Comparison of ENCODE assay signal across 18 cellular contexts in the genomic region with DNA sequence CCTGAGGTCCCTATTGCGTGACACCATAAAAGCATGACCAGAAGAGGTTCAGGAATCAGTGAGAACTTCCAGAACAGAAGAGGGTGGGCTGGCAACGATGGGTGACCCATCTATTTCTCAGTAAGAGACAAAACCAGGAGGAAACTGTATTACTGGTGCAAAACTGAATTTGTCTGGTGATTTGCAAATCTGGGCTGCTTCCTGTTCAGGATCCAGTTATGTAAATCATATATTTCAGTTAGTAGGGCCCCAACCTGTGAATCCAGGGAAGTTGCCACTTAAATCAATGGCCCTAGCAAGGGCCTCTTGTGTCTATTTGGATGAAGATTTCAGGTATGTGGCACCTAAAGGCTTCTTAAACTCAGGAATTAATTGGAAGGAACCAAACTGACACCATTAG. TPM values are rescaled to one million over a fixed set of nuclear protein-coding genes. Genes with fewer than 3 reads are reported as not detected.
DNase-seq lines count a peak whose midpoint lies in the region; ATAC-seq and TF ChIP-seq lines count a peak whose summit lies in the region.
"Had no signal": no experiment of that assay in that cellular context is flagged by ENCODE, and none has a peak within 500 bp of the region (broad histone marks: within the 10 kb centered on the region; RNA-seq: fewer than 3 reads in every experiment).

No MANE protein-coding gene starts in this region.

- no peaks in the 10 kb centered on the region for H3K9me2 ChIP-seq in OCI-LY7 (ENCODE audit: insufficient read depth, low read length)

- H3K4me1 ChIP-seq in right atrium auricular region (no peaks in the 10 kb centered on the region), OCI-LY7 (ENCODE audit: insufficient read depth, low read length, poor library complexity, severe bottlenecking) (peaks cover 52% of the 10 kb centered on the region), neuronal stem cell (ENCODE audit: control insufficient read depth in 2 of 2, insufficient read depth in 1 of 2, low read depth in 1 of 2, low read length in 2 of 2) (no peaks in the 10 kb centered on the region)
- H3K4me1 ChIP-seq in CD8-positive, alpha-beta memory T cell (ENCODE audit: insufficient read depth, low read length), result no peaks in the 10 kb centered on the region
- H3K4me1 ChIP-seq: BLaER1 had no signal

- H3K9me3 ChIP-seq in right atrium auricular region (no peaks in the 10 kb centered on the region), OCI-LY7 (ENCODE audit: low read length) (no peaks in the 10 kb centered on the region), neuronal stem cell (replicated peaks in 1 of 2; ENCODE audit: control insufficient read depth in 2 of 2, insufficient read depth in 1 of 2, low read depth in 1 of 2, low read length in 2 of 2) (no peaks in the 10 kb centered on the region)
- H3K9me3 ChIP-seq in CD8-positive, alpha-beta memory T cell (ENCODE audit: low read length), result no peaks in the 10 kb centered on the region
- H3K9me3 ChIP-seq: BLaER1 had no signal

- peak overlapping the region in 1 of 8 donors; percentile 39 for H3K27ac Mint-ChIP-seq in CD8-positive, alpha-beta memory T cell
- no peak overlapping the region for H3K27ac Mint-ChIP-seq in T-helper 2 cell treated with Interferon-gamma antibody and Interleukin-4, amounts not matched to agents 5 μg/mL and 100 μg/mL, for 36 hours

- H4K91ac ChIP-seq in neuronal stem cell (ENCODE audit: low read depth, low read length, poor library complexity), result no peak overlapping the region

- no peaks in the 10 kb centered on the region for H3K9me3 Mint-ChIP-seq in CD8-positive, alpha-beta memory T cell
- H3K9me3 Mint-ChIP-seq in T-helper 2 cell treated with Interferon-gamma antibody and Interleukin-4, amounts not matched to agents 5 μg/mL and 100 μg/mL, for 36 hours, result no peaks in the 10 kb centered on the region
- H3K9me3 Mint-ChIP-seq: CD4-positive, alpha-beta memory T cell had no signal

- H3K4me3 ChIP-seq in right atrium auricular region (no peak overlapping the region), OCI-LY7 (ENCODE audit: low read depth, low read length, poor library complexity, severe bottlenecking) (peak overlapping the region; percentile 27), neuronal stem cell (ENCODE audit: low read length in 2 of 2) (no peak overlapping the region)
- H3K4me3 ChIP-seq in CD8-positive, alpha-beta memory T cell (ENCODE audit: low read length), result no peak overlapping the region
- H3K4me3 ChIP-seq: BLaER1, GM23248 had no signal

- H3K27ac ChIP-seq in right atrium auricular region (no peak overlapping the region), OCI-LY7 (ENCODE audit: low read depth, low read length, poor library complexity, severe bottlenecking) (peak overlapping the region; percentile 32), neuronal stem cell (replicated peaks; ENCODE audit: low read length) (no peak overlapping the region)
- H3K27ac ChIP-seq in CD8-positive, alpha-beta memory T cell (ENCODE audit: low read depth, low read length), result no peak overlapping the region
- H3K27ac ChIP-seq: 22Rv1, BLaER1, GM23248, HL-60 had no signal

- intact Hi-C loops in cardiac septum (cut with DNase I) (no loop called here), OCI-LY7 (cut with micrococcal nuclease; ENCODE audit: unreplicated experiment) (no loop called here)

- H2BK15ac ChIP-seq in neuronal stem cell (ENCODE audit: low read length), result no peak overlapping the region

- no peak overlapping the region for H3K4ac ChIP-seq in neuronal stem cell (ENCODE audit: low read length)

- H3K79me2 ChIP-seq in OCI-LY7 (ENCODE audit: insufficient read depth, low read depth, low read length), result no peaks in the 10 kb centered on the region

- H4K20me1 ChIP-seq in OCI-LY7 (ENCODE audit: insufficient read depth, low read length), result no peaks in the 10 kb centered on the region
- H4K20me1 ChIP-seq: BLaER1 had no signal

- no peak overlapping the region for H3K14ac ChIP-seq in neuronal stem cell (ENCODE audit: low read length)

- no peak overlapping the region for H2BK5ac ChIP-seq in neuronal stem cell (ENCODE audit: low read length)

- no peak for TF ChIP-seq CTCF in right atrium auricular region (IDR thresholded peaks at IDR 0.05)
- no peak for TF ChIP-seq CTCF in OCI-LY7 (conservative IDR thresholded peaks at IDR 0.05; ENCODE audit: low read length)

- POLR2A ChIA-PET in OCI-LY7 (lab: Charles Lee), result no interaction called here
- POLR2A ChIA-PET in CD8-positive, alpha-beta memory T cell (lab: Charles Lee), result no interaction called here

- no peak for ATAC-seq in activated CD4-positive, CD25-positive, alpha-beta regulatory T cell treated with anti-CD3 and anti-CD28 coated beads, Interleukin-2, amount 50 U/mL, for 24 hours
- ATAC-seq: HCT116 had no signal

- no peak overlapping the region for H2BK120ac ChIP-seq in neuronal stem cell (ENCODE audit: low read depth, low read length)

- H3K27me3 ChIP-seq in right atrium auricular region, result no peaks in the 10 kb centered on the region
- H3K27me3 ChIP-seq in neuronal stem cell (ENCODE audit: control insufficient read depth in 3 of 3, insufficient read depth in 3 of 3, low read depth in 1 of 3, low read length in 3 of 3), result peaks cover 0 to 3% (median 0%) of the 10 kb centered on the region in 3 experiments
- no peaks in the 10 kb centered on the region for H3K27me3 ChIP-seq in CD8-positive, alpha-beta memory T cell (ENCODE audit: insufficient read depth, low read length, poor library complexity, severe bottlenecking)
- H3K27me3 ChIP-seq: BLaER1 had no signal

- DNase-seq in right atrium auricular region (ENCODE audit: low spot score) (peak; percentile 13), cardiac septum (ENCODE audit: low spot score) (no peak), OCI-LY7 (ENCODE audit: low spot score) (peak; percentile 54), germinal center (ENCODE audit: low spot score) (peak; percentile 40), neuronal stem cell (ENCODE audit: low spot score) (no peak)
- DNase-seq in CD8-positive, alpha-beta memory T cell, result no peak
- DNase-seq in T-helper 2 cell treated with Interferon-gamma antibody and Interleukin-4, amounts not matched to agents 5 μg/mL and 100 μg/mL, for 36 hours (ENCODE audit: low spot score), result no peak
- DNase-seq: CD4-positive, alpha-beta memory T cell; COR-L47; DMS153; DND-41; GF-D8; GM23248 had no signal

- CTCF ChIA-PET in OCI-LY7 (lab: Charles Lee; ENCODE audit: unreplicated experiment), result no interaction called here
- CTCF ChIA-PET in CD8-positive, alpha-beta memory T cell (lab: Charles Lee), result no interaction called here

- no peaks in the 10 kb centered on the region for H3K79me1 ChIP-seq in neuronal stem cell (ENCODE audit: low read depth, low read length)

- H3K4me1 Mint-ChIP-seq in CD8-positive, alpha-beta memory T cell, result no peaks in the 10 kb centered on the region
- H3K4me1 Mint-ChIP-seq in T-helper 2 cell treated with Interferon-gamma antibody and Interleukin-4, amounts not matched to agents 5 μg/mL and 100 μg/mL, for 36 hours (ENCODE audit: low read depth), result no peaks in the 10 kb centered on the region

- no peak overlapping the region for H2BK12ac ChIP-seq in neuronal stem cell (ENCODE audit: low read length)

- peak overlapping the region; percentile 53 for H3K4me2 ChIP-seq in OCI-LY7 (ENCODE audit: low read length)
- H3K4me2 ChIP-seq in neuronal stem cell (ENCODE audit: insufficient read depth, low read length, poor library complexity, severe bottlenecking), result no peak overlapping the region
- H3K4me2 ChIP-seq: BLaER1 had no signal

- H3K36me3 ChIP-seq in right atrium auricular region (no peaks in the 10 kb centered on the region), OCI-LY7 (ENCODE audit: insufficient read depth, low read length) (no peaks in the 10 kb centered on the region), neuronal stem cell (replicated peaks in 1 of 2; ENCODE audit: control insufficient read depth in 2 of 2, insufficient read depth in 2 of 2, low read length in 2 of 2) (no peaks in the 10 kb centered on the region)
- no peaks in the 10 kb centered on the region for H3K36me3 ChIP-seq in CD8-positive, alpha-beta memory T cell (ENCODE audit: insufficient read depth, low read length)
- H3K36me3 ChIP-seq: BLaER1 had no signal

- no peaks in the 10 kb centered on the region for H3K36me3 Mint-ChIP-seq in CD8-positive, alpha-beta memory T cell
- H3K36me3 Mint-ChIP-seq in T-helper 2 cell treated with Interferon-gamma antibody and Interleukin-4, amounts not matched to agents 5 μg/mL and 100 μg/mL, for 36 hours (ENCODE audit: low read depth), result no peaks in the 10 kb centered on the region
- H3K36me3 Mint-ChIP-seq: CD4-positive, alpha-beta memory T cell had no signal

- H3K27me3 Mint-ChIP-seq in CD8-positive, alpha-beta memory T cell, result no peaks in the 10 kb centered on the region
- H3K27me3 Mint-ChIP-seq in T-helper 2 cell treated with Interferon-gamma antibody and Interleukin-4, amounts not matched to agents 5 μg/mL and 100 μg/mL, for 36 hours (ENCODE audit: low read depth), result no peaks in the 10 kb centered on the region
- H3K27me3 Mint-ChIP-seq: CD4-positive, alpha-beta memory T cell had no signal

- no peak overlapping the region for H3K9ac ChIP-seq in neuronal stem cell (ENCODE audit: low read depth, low read length, poor library complexity)
- H3K9ac ChIP-seq: BLaER1, GM23248 had no signal

- no peak overlapping the region for H4K8ac ChIP-seq in neuronal stem cell (ENCODE audit: low read depth, low read length)

- H3K23ac ChIP-seq in neuronal stem cell (ENCODE audit: low read depth, low read length, poor library complexity), result no peak overlapping the region

- no peak overlapping the region for H2AK5ac ChIP-seq in neuronal stem cell (ENCODE audit: low read depth, low read length)

- H2AFZ ChIP-seq in OCI-LY7 (ENCODE audit: low read length) (peak overlapping the region; percentile 79), neuronal stem cell (ENCODE audit: low read length) (no peak overlapping the region)
- H2AFZ ChIP-seq: GM23248 had no signal

- H3K4me3 Mint-ChIP-seq in CD8-positive, alpha-beta memory T cell, result no peak overlapping the region
- no peak overlapping the region for H3K4me3 Mint-ChIP-seq in T-helper 2 cell treated with Interferon-gamma antibody and Interleukin-4, amounts not matched to agents 5 μg/mL and 100 μg/mL, for 36 hours
- H3K4me3 Mint-ChIP-seq: CD4-positive, alpha-beta memory T cell had no signal

- no CpG with 5 or more reads among the region's 2 CpGs for WGBS in neuronal stem cell (ENCODE audit: extremely low coverage in 2 of 2, insufficient read length in 2 of 2, insufficient replicate concordance in 1 of 2), 2 donors

- no peak overlapping the region for H3K18ac ChIP-seq in neuronal stem cell (ENCODE audit: low read length)

- no TSS peak for BruUV-seq in OCI-LY7 (replicated peaks; lab: Mats Ljungman, UMichigan)

RNA-seq across cellular contexts. Expression of gene SMAP2, which starts 23.1 kb away (rescaled TPM):
- total RNA-seq in right atrium auricular region (10 to 100 TPM; 19.8 to 20.8 TPM), cardiac septum (10.5 TPM), OCI-LY7 (2022) (105 and 118 TPM in 2 replicates)
- total RNA-seq in OCI-LY7 (2014; rRNA removed; shearing (Covaris generic)), result 50.3 and 60.5 TPM in 2 replicates
- 12.8 TPM for polyA plus RNA-seq in neuronal stem cell (2013, experiment 1 of 2)
- polyA plus RNA-seq in neuronal stem cell (2013, experiment 2 of 2), result 12.4 TPM
- total RNA-seq in CD8-positive, alpha-beta memory T cell, result 100 to 1,000 TPM; 144 to 146 TPM
- polyA plus RNA-seq in CD8-positive, alpha-beta memory T cell, result 340 TPM

RNA-seq across cellular contexts. Expression of gene COL9A2, which starts 33.3 kb away (rescaled TPM):
- 1 to 10 TPM in 1 of 2 donors, under 1 TPM in 1; 0.59 to 1.2 TPM for total RNA-seq in right atrium auricular region
- total RNA-seq in cardiac septum, result 1.3 TPM
- 10.6 and 12.8 TPM in 2 replicates for total RNA-seq in OCI-LY7 (2014; rRNA removed; shearing (Covaris generic))
- 19.3 and 21.4 TPM in 2 replicates for total RNA-seq in OCI-LY7 (2022)
- polyA plus RNA-seq in neuronal stem cell (2013, experiment 1 of 2), result 18.6 TPM
- polyA plus RNA-seq in neuronal stem cell (2013, experiment 2 of 2), result 18.6 TPM
- 1 to 10 TPM; 4.4 to 5.5 TPM for total RNA-seq in CD8-positive, alpha-beta memory T cell
- 0.68 TPM for polyA plus RNA-seq in CD8-positive, alpha-beta memory T cell

Comparison
In these comparisons a context has a peak if more than half of its experiments do, and no peak if none do; other contexts are left out.
1. DNase-seq: peak in right atrium auricular region (single experiment), OCI-LY7 (single experiment) and germinal center (single experiment); none in cardiac septum (single experiment), neuronal stem cell (single experiment), CD8-positive, alpha-beta memory T cell (0 of 5) and T-helper 2 cell treated with Interferon-gamma antibody and Interleukin-4, amounts not matched to agents 5 μg/mL and 100 μg/mL, for 36 hours (single experiment).